ENCODE assay signal across 22 cellular contexts in genomic region chr2:132884292-132884691, GRCh38.
"Had no signal": no experiment of that assay in that cellular context is flagged by ENCODE, and none has a peak within 500 bp of the region (broad histone marks: within the 10 kb centered on the region; RNA-seq: fewer than 3 reads in every experiment).

No MANE protein-coding gene starts in this region.

- ATAC-seq: Panc1, Right ventricle myocardium inferior, SK-N-SH treated with all-trans-retinoic acid at 6 μM for 48 hours, T-cell had no signal

- H3K9me3 ChIP-seq: MG63, SJCRH30 had no signal

- DNase-seq: Kasumi-1, MG63, NCI-H1048, NCI-H1694, NCI-H187, NCI-H2029 treated with DMSO at 0.1 percent for 48 hours, NCI-H2107, NCI-H2171, NCI-H345, NCI-H446, NCI-H510A treated with DMSO at 0.1 percent for 48 hours, NCI-H524 treated with DMSO at 0.1 percent for 48 hours, PC-9, SHP77, SIG-M5, SJCRH30, T-cell had no signal

- H3K4me1 Mint-ChIP-seq: T-cell had no signal

- H3K36me3 ChIP-seq: MG63, SJCRH30 had no signal

- H3K36me3 Mint-ChIP-seq: T-cell had no signal

- H3K27me3 ChIP-seq: MG63, SJCRH30 had no signal

- H3K4me3 ChIP-seq: MG63, PC-9, SJCRH30, SK-N-MC had no signal

- H3K27ac ChIP-seq: PC-9, RWPE1, SJCRH30, SK-N-MC had no signal

- H3K27me3 Mint-ChIP-seq: T-cell had no signal

- H3K27ac Mint-ChIP-seq: T-cell had no signal

- H3K4me3 Mint-ChIP-seq: T-cell had no signal

- H3K4me1 ChIP-seq: SJCRH30 had no signal
